In the genomic region with DNA sequence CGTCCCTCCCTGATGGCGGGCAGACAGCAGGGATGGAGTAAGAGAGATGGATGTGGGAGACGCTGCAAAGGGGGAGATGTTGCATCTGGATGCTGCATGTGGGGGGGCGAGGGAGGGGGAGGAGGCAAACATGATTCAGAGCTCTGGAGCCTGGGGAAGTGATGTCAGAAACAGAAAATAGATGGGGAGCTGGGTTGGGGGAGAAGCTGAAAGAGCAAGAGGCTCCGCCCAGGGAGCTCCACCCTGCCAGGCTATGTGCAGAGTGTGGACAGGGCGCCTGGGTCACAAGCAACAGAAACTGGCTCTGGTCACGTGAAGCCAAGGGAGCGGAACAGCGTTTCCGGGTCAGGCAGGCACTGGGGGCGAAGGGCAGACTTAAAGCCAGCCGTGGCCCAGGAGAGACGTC, we compare ENCODE assay signal across 21 cellular contexts. TPM values are rescaled to one million over a fixed set of nuclear protein-coding genes. Genes with fewer than 3 reads are reported as not detected.
DNase-seq lines count a peak whose midpoint lies in the region; ATAC-seq, FAIRE-seq and TF ChIP-seq lines count a peak whose summit lies in the region.
"Had no signal": no experiment of that assay in that cellular context is flagged by ENCODE, and none has a peak within 500 bp of the region (broad histone marks: within the 10 kb centered on the region; RNA-seq: fewer than 3 reads in every experiment).

No MANE protein-coding gene starts in this region.

- H3K9ac ChIP-seq in GM12878 (ENCODE audit: control insufficient read depth, insufficient read depth, low read length) (no peak overlapping the region), Karpas-422 (ENCODE audit: low read length) (no peak overlapping the region)

- CTCF ChIA-PET in GM12878 (lab: Yijun Ruan, JAX) = no interaction called here

- no TSS peak for BruUV-seq in GM12878 (replicated peaks; lab: Mats Ljungman, UMichigan)

- no peak overlapping the region for H3K4me3 ChIP-seq in GM12878
- H3K4me3 ChIP-seq in Karpas-422 (ENCODE audit: low read length) = no peak overlapping the region
- H3K4me3 ChIP-seq: ascending aorta, esophagus muscularis mucosa, gastrocnemius medialis had no signal

- no peak for TF ChIP-seq EP300 in GM12878 (IDR thresholded peaks at IDR 0.05; ENCODE audit: borderline replicate concordance in 1 of 2, control insufficient read depth in 1 of 2, low read depth in 2 of 2, low read length in 2 of 2)

- H3K79me2 ChIP-seq in GM12878 (ENCODE audit: control insufficient read depth, insufficient read depth, low read length) (no peaks in the 10 kb centered on the region), Karpas-422 (ENCODE audit: low read length) (no peaks in the 10 kb centered on the region)

- POLR2A ChIA-PET in GM12878 (lab: Charles Lee) = no interaction called here

- 36% methylated on average over 9 of the region's 13 CpGs for WGBS in GM12878 (ENCODE audit: insufficient coverage, insufficient replicate concordance, low lambda C conversion rate, missing lambda C conversion rate)

- in situ Hi-C loops in GM12878 (cut with MboI) = no loop called here

- no peak for TF ChIP-seq CTCF in GM12878 (IDR thresholded peaks at IDR 0.05 in 2 of 3, conservative IDR thresholded peaks at IDR 0.05 in 1 of 3; ENCODE audit: control insufficient read depth in 2 of 3, extremely low read depth in 1 of 3, insufficient read depth in 1 of 3, low read depth in 3 of 3, low read length in 3 of 3)

- no peaks in the 10 kb centered on the region for H3K9me2 ChIP-seq in Karpas-422 (replicated peaks; ENCODE audit: insufficient read depth, low read length)

- H2AFZ ChIP-seq in GM12878 (ENCODE audit: control insufficient read depth, low read depth, low read length) (no peak overlapping the region), Karpas-422 (ENCODE audit: low read length) (no peak overlapping the region)

- SMC1A ChIA-PET in GM12878 (lab: Charles Lee; ENCODE audit: uncharacterized antibody, unreplicated experiment) = no interaction called here

- no peak for TF ChIP-seq RAD21 in GM12878 (IDR thresholded peaks at IDR 0.05; ENCODE audit: insufficient read depth, low read depth, low read length)

- peaks cover 0 to 5% of the 10 kb centered on the region in 2 experiments; a peak in 2 of 4 replicates for H3K27me3 ChIP-seq in GM12878 (replicated peaks in 1 of 2; ENCODE audit: control insufficient read depth in 2 of 2, insufficient read depth in 2 of 2, low read length in 1 of 2)
- no peaks in the 10 kb centered on the region for H3K27me3 ChIP-seq in Karpas-422 (ENCODE audit: low read length)

- H4K20me1 ChIP-seq in GM12878 (ENCODE audit: control insufficient read depth, insufficient read depth) = no peaks in the 10 kb centered on the region; the same call in 1 of the 2 replicates
- H4K20me1 ChIP-seq in Karpas-422 (ENCODE audit: insufficient read depth, low read depth, low read length) = no peaks in the 10 kb centered on the region

- intact Hi-C loops in GM12878 (cut with micrococcal nuclease; ENCODE audit: unreplicated experiment) = no loop called here

- peak; percentile 35; the same call in 2 of the 3 replicates for ATAC-seq in GM12878
- ATAC-seq: activated CD8-positive, alpha-beta T cell treated with anti-CD3 and anti-CD28 coated beads, Interleukin-2, amount 10 ng/mL, durations not matched to agents 7 days and 5 days; activated T-cell treated with anti-CD3 and anti-CD28 coated beads, Interleukin-2, amount 50 U/mL, for 4 hours; effector memory CD8-positive, alpha-beta T cell; gastrocnemius medialis had no signal

- TF ChIP-seq POLR2A in GM12878 (IDR thresholded peaks at IDR 0.05; ENCODE audit: low read depth, low read length) = no peak

- H3K9me3 ChIP-seq in GM12878 (replicated peaks; ENCODE audit: control insufficient read depth, insufficient read depth, low read length) (no peaks in the 10 kb centered on the region), Karpas-422 (ENCODE audit: low read length) (no peaks in the 10 kb centered on the region)
- H3K9me3 ChIP-seq: ascending aorta, esophagus muscularis mucosa, gastrocnemius medialis had no signal

- RAD21 ChIA-PET in GM12878 (lab: Charles Lee; ENCODE audit: unreplicated experiment) = no interaction called here

- DNase-seq in NK-92 treated with Interleukin-12 subunit alpha and Interleukin-12 subunit beta, amount 100 ng/mL, for 24 hours (lab: John Stamatoyannopoulos, UW) = peak; percentile 43
- no peak for DNase-seq in NK-92 (lab: John Stamatoyannopoulos, UW; ENCODE audit: unreplicated experiment)
- DNase-seq in MV-4-11 (lab: John Stamatoyannopoulos, UW) = peak; percentile 42
- no peak for DNase-seq in GM12878 (ENCODE audit: low read depth, low spot score)
- DNase-seq in putamen (ENCODE audit: low spot score) = peak; percentile 70
- DNase-seq in Karpas-422 = no peak
- no peak for DNase-seq in activated gamma-delta T cell treated with Interleukin-2 at 50 U/mL for 16 hours
- DNase-seq in NCI-H748 (lab: John Stamatoyannopoulos, UW; ENCODE audit: unreplicated experiment) = no peak
- DNase-seq: activated CD8-positive, alpha-beta T cell treated with anti-CD3 and anti-CD28 coated beads, Interleukin-2, amount 10 ng/mL, durations not matched to agents 7 days and 5 days; activated T-cell treated with anti-CD3 and anti-CD28 coated beads, Interleukin-2, amount 50 U/mL, for 4 hours; effector memory CD8-positive, alpha-beta T cell; gastrocnemius medialis; NCI-H510A treated with DMSO at 0.1 percent for 48 hours; stimulated activated CD4-positive, alpha-beta T cell treated with anti-CD3 and anti-CD28 coated beads, Interleukin-12 subunit alpha, Interleukin-12 subunit beta, amount 100 ng/mL, for 4 hours; T-helper 9 cell had no signal

- H3K4me2 ChIP-seq in GM12878 (ENCODE audit: control insufficient read depth, insufficient read depth) (no peak overlapping the region), Karpas-422 (ENCODE audit: low read depth, low read length, poor library complexity, severe bottlenecking) (no peak overlapping the region)

- H3K4me1 ChIP-seq in GM12878 (ENCODE audit: control insufficient read depth, insufficient read depth, low read length) (no peaks in the 10 kb centered on the region), Karpas-422 (ENCODE audit: low read length) (no peaks in the 10 kb centered on the region)
- H3K4me1 ChIP-seq: ascending aorta, gastrocnemius medialis had no signal

- no peak for FAIRE-seq in GM12878 (lab: Jason Lieb, UNC)
- FAIRE-seq: G401.6, keratinocyte had no signal

- H3K36me3 ChIP-seq in GM12878 (ENCODE audit: control insufficient read depth in 2 of 2, insufficient read depth in 2 of 2, low read length in 1 of 2) = no peaks in the 10 kb centered on the region
- no peaks in the 10 kb centered on the region for H3K36me3 ChIP-seq in Karpas-422 (ENCODE audit: insufficient read depth, low read length)
- H3K36me3 ChIP-seq: ascending aorta, esophagus muscularis mucosa, gastrocnemius medialis had no signal

- H3K27ac ChIP-seq in GM12878 (ENCODE audit: control insufficient read depth, insufficient read depth) = no peak overlapping the region
- H3K27ac ChIP-seq in Karpas-422 (ENCODE audit: low read length) = no peak overlapping the region
- H3K27ac ChIP-seq: 22Rv1, ascending aorta, esophagus muscularis mucosa, gastrocnemius medialis had no signal

TF ChIP-seq in GM12878, 131 proteins besides CTCF, POLR2A, EP300 and RAD21:
- TF ChIP-seq RAD51 (IDR thresholded peaks at IDR 0.05) = no peak
- TF ChIP-seq RFX5 (IDR thresholded peaks at IDR 0.05; ENCODE audit: low read depth, low read length) = no peak
- TF ChIP-seq ZZZ3 (IDR thresholded peaks at IDR 0.05; ENCODE audit: control insufficient read depth, insufficient read length, low read depth) = no peak
- TF ChIP-seq NR2C1 (IDR thresholded peaks at IDR 0.05) = 0 out of 2 replicates have a peak, but pooled peaks have one; percentile 11
- TF ChIP-seq SIN3A (IDR thresholded peaks at IDR 0.05; ENCODE audit: low read depth, low read length) = no peak
- no peak for TF ChIP-seq CREM (IDR thresholded peaks at IDR 0.05; ENCODE audit: low read depth)
- TF ChIP-seq, protein P1, sequence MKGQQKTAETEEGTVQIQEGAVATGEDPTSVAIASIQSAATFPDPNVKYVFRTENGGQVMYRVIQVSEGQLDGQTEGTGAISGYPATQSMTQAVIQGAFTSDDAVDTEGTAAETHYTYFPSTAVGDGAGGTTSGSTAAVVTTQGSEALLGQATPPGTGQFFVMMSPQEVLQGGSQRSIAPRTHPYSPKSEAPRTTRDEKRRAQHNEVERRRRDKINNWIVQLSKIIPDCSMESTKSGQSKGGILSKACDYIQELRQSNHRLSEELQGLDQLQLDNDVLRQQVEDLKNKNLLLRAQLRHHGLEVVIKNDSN (IDR thresholded peaks at IDR 0.05; ENCODE audit: borderline replicate concordance, extremely low read length, insufficient read depth, low read depth, low read length) = peak; percentile 75
- TF ChIP-seq ZNF622 (IDR thresholded peaks at IDR 0.05) = no peak
- TF ChIP-seq PAX5 (IDR thresholded peaks at IDR 0.05; ENCODE audit: borderline replicate concordance, low read depth, low read length) = peak; percentile 72; the same call in 1 of the 2 replicates
- TF ChIP-seq BHLHE40 (IDR thresholded peaks at IDR 0.05; ENCODE audit: borderline replicate concordance in 1 of 2, low read depth in 2 of 2, low read length in 1 of 2) = peak in 1 of 2 experiments; percentile 53; a peak in 2 of 4 replicates

RNA-seq across cellular contexts. Expression of a gene that starts 12.7 kb away (rescaled TPM):
- total RNA-seq in GM12878 (2013; cell fraction: nucleolus; rRNA removed) = not detected in 2 replicates
- total RNA-seq in GM12878 (2014; rRNA removed) (not detected in 2 replicates), GM12878 (2014; rRNA removed; fragmentation: Illumina TruSeq; extraction: Trizol) (not detected in 2 replicates), GM12878 (2021) (not detected in 2 replicates)
- not detected for polyA plus RNA-seq in GM12878 (2011; ENCODE audit: low read depth)
- polyA plus RNA-seq in GM12878 (2011; rRNA removed) (not detected in 2 replicates), GM12878 (2014; fragmentation: Illumina TruSeq; extraction: Trizol) (not detected in 2 replicates), GM12878 (2014; fragmentation: Nextera tagmentation; extraction: Ambion mirVana) (not detected), GM12878 (2014; rRNA removed) (not detected in 2 replicates), GM12878 (2016; fragmentation: Nextera tagmentation; extraction: Ambion mirVana) (not detected)
- polyA plus RNA-seq in GM12878 (2011; cell fraction: cytosol; rRNA removed) = not detected in 2 replicates
- not detected in 2 replicates for polyA plus RNA-seq in GM12878 (2011; cell fraction: nucleus; rRNA removed)
- polyA plus RNA-seq in GM12878 (2012) = not detected in 2 replicates
- not detected in 2 replicates for polyA minus RNA-seq in GM12878 (2011; rRNA and poly(A)+ RNA removed)
- polyA minus RNA-seq in GM12878 (2011; cell fraction: cytosol; rRNA and poly(A)+ RNA removed) = not detected in 2 replicates
- polyA minus RNA-seq in GM12878 (2011; cell fraction: nucleus; rRNA and poly(A)+ RNA removed) = not detected in 2 replicates
- total RNA-seq in Karpas-422 (2014; rRNA removed; shearing (Covaris generic); ENCODE audit: low replicate concordance) = not detected in 2 replicates
- total RNA-seq: activated CD8-positive, alpha-beta T cell treated with anti-CD3 and anti-CD28 coated beads, Interleukin-2, amount 10 ng/mL, durations not matched to agents 7 days and 5 days; activated T-cell treated with anti-CD3 and anti-CD28 coated beads, Interleukin-2, amount 50 U/mL, for 4 hours; ascending aorta; esophagus muscularis mucosa; SK-MEL-5 had no signal
- polyA plus RNA-seq: keratinocyte had no signal

Comparison
In these comparisons a context has a peak if more than half of its experiments do, and no peak if none do; other contexts are left out.
1. DNase-seq: peak in NK-92 treated with Interleukin-12 subunit alpha and Interleukin-12 subunit beta, amount 100 ng/mL, for 24 hours (single experiment), MV-4-11 (single experiment) and putamen (single experiment); none in NK-92 (single experiment), GM12878 (single experiment), Karpas-422 (single experiment), activated gamma-delta T cell treated with Interleukin-2 at 50 U/mL for 16 hours (single experiment) and NCI-H748 (single experiment).